Comparison of ENCODE assay signal across 30 cellular contexts in the genomic region with DNA sequence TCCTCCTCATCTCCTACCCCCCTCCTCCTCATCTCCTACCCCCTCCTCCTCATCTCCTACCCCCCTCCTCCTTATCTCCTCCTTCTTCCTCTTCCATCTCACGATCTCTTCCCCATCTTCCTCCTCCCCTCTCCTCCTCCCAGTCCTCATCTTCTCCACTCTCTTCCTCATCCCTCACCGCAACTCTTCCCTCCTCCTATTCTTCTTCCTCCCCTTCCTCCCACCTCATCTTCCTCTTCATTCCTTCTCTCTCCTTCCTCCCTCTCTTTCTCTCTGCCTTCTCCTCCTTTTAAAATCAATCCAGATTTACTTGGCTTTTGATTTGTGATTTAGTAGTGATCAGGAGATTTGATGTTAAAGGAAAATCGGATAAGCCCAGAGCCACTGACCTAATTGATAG.
"Had no signal": no experiment of that assay in that cellular context is flagged by ENCODE, and none has a peak within 500 bp of the region (broad histone marks: within the 10 kb centered on the region; RNA-seq: fewer than 3 reads in every experiment).

No MANE protein-coding gene starts in this region.

- H3K36me3 Mint-ChIP-seq: memory B cell, natural killer cell had no signal

- H3K4me1 Mint-ChIP-seq: natural killer cell had no signal

- FAIRE-seq: colon, kidney, pancreas had no signal

- H3K4me3 Mint-ChIP-seq: endodermal cell, memory B cell, natural killer cell, neural crest cell had no signal

- H3K27me3 ChIP-seq: dorsolateral prefrontal cortex, gastrocnemius medialis, heart left ventricle, hepatocyte, neutrophil, pancreas, suprapubic skin, transverse colon, upper lobe of right lung, uterus had no signal

- H3K9me3 Mint-ChIP-seq: endodermal cell, natural killer cell, neural crest cell had no signal

- H3K27ac ChIP-seq: epithelial cell of prostate, gastrocnemius medialis, heart left ventricle, hepatocyte, neutrophil, pancreas, suprapubic skin, transverse colon, upper lobe of right lung, uterus had no signal

- H3K4me2 ChIP-seq: hepatocyte, smooth muscle cell had no signal

- H3K9me3 ChIP-seq: gastrocnemius medialis, heart left ventricle, neutrophil, pancreas, suprapubic skin, transverse colon, upper lobe of right lung, uterus had no signal

- H3K4me1 ChIP-seq: pancreas, transverse colon, upper lobe of right lung, uterus had no signal

- H3K36me3 ChIP-seq: gastrocnemius medialis, heart left ventricle, neutrophil, pancreas, suprapubic skin, transverse colon, upper lobe of right lung, uterus had no signal

- DNase-seq: dorsolateral prefrontal cortex; effector CD4-positive, alpha-beta T cell; endodermal cell; foreskin fibroblast; gastrocnemius medialis; heart left ventricle; kidney; natural killer cell; pancreas; stimulated activated CD4-positive, alpha-beta T cell treated with anti-CD3 and anti-CD28 coated beads, Interleukin-12 subunit alpha, Interleukin-12 subunit beta, amount 100 ng/mL, for 4 hours; stimulated activated CD4-positive, alpha-beta T cell treated with anti-CD3 and anti-CD28 coated beads, Interleukin-1b, Interleukin-23, amount 100 ng/mL, for 48 hours; stimulated activated CD4-positive, alpha-beta T cell treated with anti-CD3 and anti-CD28 coated beads, Interleukin-4, amount 100 ng/mL, for 1 hour; stimulated activated CD8-positive, alpha-beta memory T cell treated with anti-CD3 and anti-CD28 coated beads, Interleukin-4, amount 100 ng/mL, for 48 hours; stimulated activated naive CD4-positive, alpha-beta T cell treated with Interleukin-2 at 50 U/mL for 16 hours; transverse colon; upper lobe of right lung; uterus had no signal

- H3K27ac Mint-ChIP-seq: endodermal cell, memory B cell, natural killer cell, progenitor cell of endocrine pancreas had no signal

- H3K79me2 ChIP-seq: hepatocyte had no signal

- ATAC-seq: esophagus mucosa, gastrocnemius medialis, heart left ventricle, left lobe of liver, natural killer cell, sciatic nerve, upper lobe of right lung had no signal

- H2AFZ ChIP-seq: hepatocyte had no signal

- H3K4me3 ChIP-seq: gastrocnemius medialis, heart left ventricle, hepatocyte, lung, pancreas, smooth muscle cell, suprapubic skin, transverse colon, upper lobe of right lung, uterus had no signal
